ENCODE assay signal across 20 cellular contexts in genomic region chr6:145498425-145498824, GRCh38.
"Had no signal": no experiment of that assay in that cellular context is flagged by ENCODE, and none has a peak within 500 bp of the region (broad histone marks: within the 10 kb centered on the region; RNA-seq: fewer than 3 reads in every experiment).

No MANE protein-coding gene starts in this region.

- H3K4me3 Mint-ChIP-seq: activated naive CD4-positive, alpha-beta T cell treated with anti-CD3 and anti-CD28 coated beads for 36 hours; activated naive CD8-positive, alpha-beta T cell treated with anti-CD3 and anti-CD28 coated beads, Interleukin-2, amount 50 U/mL, for 24 hours; dendritic cell treated with granulocyte-macrophage colony-stimulating factor and Interleukin-4, amounts not matched to agents 40 ng/mL and 50 ng/mL, for 4 days; neural crest cell had no signal

- H3K9me3 ChIP-seq: breast epithelium, psoas muscle, testis had no signal

- H3K27ac Mint-ChIP-seq: activated naive CD4-positive, alpha-beta T cell treated with anti-CD3 and anti-CD28 coated beads for 36 hours; activated naive CD8-positive, alpha-beta T cell treated with anti-CD3 and anti-CD28 coated beads, Interleukin-2, amount 50 U/mL, for 24 hours; activated T-helper 2 cell treated with anti-CD3 and anti-CD28 coated beads, Interferon-gamma antibody, Interleukin-2, Interleukin-4, amounts not matched to agents 10 μg/mL and 5 μg/mL and 100 μg/mL, durations not matched to agents 14 hours and 24 hours and 36 hours; dendritic cell treated with granulocyte-macrophage colony-stimulating factor and Interleukin-4, amounts not matched to agents 40 ng/mL and 50 ng/mL, for 4 days had no signal

- H3K4me1 Mint-ChIP-seq: activated naive CD8-positive, alpha-beta T cell treated with anti-CD3 and anti-CD28 coated beads, Interleukin-2, amount 50 U/mL, for 24 hours; neural crest cell had no signal

- H3K36me3 ChIP-seq: breast epithelium, gastroesophageal sphincter, heart right ventricle, sigmoid colon, stomach, upper lobe of left lung had no signal

- H3K27me3 Mint-ChIP-seq: activated naive CD8-positive, alpha-beta T cell treated with anti-CD3 and anti-CD28 coated beads, Interleukin-2, amount 50 U/mL, for 24 hours; dendritic cell treated with granulocyte-macrophage colony-stimulating factor and Interleukin-4, amounts not matched to agents 40 ng/mL and 50 ng/mL, for 4 days had no signal

- H3K27me3 ChIP-seq: breast epithelium, gastroesophageal sphincter, heart right ventricle, sigmoid colon, stomach, testis, upper lobe of left lung had no signal

- H3K4me1 ChIP-seq: breast epithelium, gastroesophageal sphincter, heart right ventricle, psoas muscle, sigmoid colon, stomach, testis, upper lobe of left lung had no signal

- H3K4me3 ChIP-seq: breast epithelium, gastroesophageal sphincter, heart right ventricle, psoas muscle, sigmoid colon, stomach, testis, upper lobe of left lung had no signal

- H3K27ac ChIP-seq: breast epithelium, gastroesophageal sphincter, heart right ventricle, psoas muscle, sigmoid colon, stomach, testis, upper lobe of left lung had no signal

- DNase-seq: activated CD4-positive, alpha-beta T cell treated with anti-CD3 and anti-CD28 coated beads for 1 hour; activated CD4-positive, alpha-beta T cell treated with anti-CD3 and anti-CD28 coated beads, Interleukin-2, amount 50 U/mL, for 4 hours; activated naive CD4-positive, alpha-beta T cell treated with anti-CD3 and anti-CD28 coated beads for 36 hours; activated naive CD8-positive, alpha-beta T cell treated with anti-CD3 and anti-CD28 coated beads, Interleukin-2, amount 50 U/mL, for 24 hours; aorta; cerebellar nuclear complex; heart right ventricle; midbrain; psoas muscle; sigmoid colon; stimulated activated CD4-positive, alpha-beta T cell treated with anti-CD3 and anti-CD28 coated beads, Interleukin-1b, Interleukin-23, amount 100 ng/mL, for 48 hours; stomach; testis; upper lobe of left lung had no signal

- ATAC-seq: activated naive CD8-positive, alpha-beta T cell treated with anti-CD3 and anti-CD28 coated beads, Interleukin-2, amount 50 U/mL, for 24 hours; gastroesophageal sphincter; heart right ventricle; left lobe of liver; psoas muscle had no signal
